Comparison of ENCODE assay signal across 8 cellular contexts in the genomic region with DNA sequence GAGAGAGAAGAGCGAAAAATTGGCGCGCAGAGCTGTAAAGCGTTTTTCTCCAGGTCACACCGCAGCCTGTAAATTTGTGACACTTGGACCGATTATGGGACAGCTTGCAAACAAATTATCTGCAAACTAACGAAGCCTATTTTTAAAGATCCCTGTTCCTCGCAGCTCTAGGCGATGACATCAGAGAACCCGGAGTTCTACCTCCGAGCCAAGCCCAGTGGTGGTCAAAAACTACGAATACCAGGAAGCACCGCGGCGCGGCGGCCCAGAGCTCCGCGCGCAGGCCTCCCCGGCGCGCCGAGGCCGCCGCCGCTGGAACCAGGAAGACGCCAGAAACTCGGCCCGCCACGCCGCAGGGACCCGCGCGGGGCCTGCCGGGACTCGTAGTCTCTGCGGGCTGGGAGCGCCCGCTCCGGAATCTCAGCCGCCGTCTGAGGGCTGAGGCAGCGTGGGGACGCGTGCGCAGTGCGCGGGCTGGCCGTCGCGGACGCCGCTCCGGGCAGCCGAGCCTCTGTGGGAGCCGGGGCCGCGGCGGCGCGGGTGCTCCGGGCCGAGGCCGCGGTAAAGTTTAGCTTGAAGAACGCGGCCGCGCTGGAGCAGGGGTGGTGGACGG. TPM values are rescaled to one million over a fixed set of nuclear protein-coding genes. Genes with fewer than 3 reads are reported as not detected.
DNase-seq lines count a peak whose midpoint lies in the region; ATAC-seq lines count a peak whose summit lies in the region.

Gene PLEKHA1 (plus strand): TSS at position 463 of the 613 bp plus-strand sequence. CDS start 18,493 bp downstream, outside the sequence.

- peak; percentile 89 for ATAC-seq in GM18867 (IDR thresholded peaks at IDR 0.05; ENCODE audit: unreplicated experiment)
- ATAC-seq in HG03108 (IDR thresholded peaks at IDR 0.05; ENCODE audit: unreplicated experiment), result peak; percentile 86

- peak; percentile 55 for DNase-seq in A172 (ENCODE audit: low spot score)
- DNase-seq in NCI-H2196 (lab: John Stamatoyannopoulos, UW; ENCODE audit: unreplicated experiment), result peak; percentile 90
- DNase-seq in activated CD4-positive, alpha-beta T cell treated with anti-CD3 and anti-CD28 coated beads for 1 hour, result peak; percentile 91
- DNase-seq in cerebellar cortex (ENCODE audit: low spot score), result peak; percentile 94
- peak; percentile 97 for DNase-seq in iris pigment epithelial cell (ENCODE audit: low read depth)
- peak; percentile 77 for DNase-seq in smooth muscle cell of the brain vasculature (ENCODE audit: low read depth, low spot score)

RNA-seq across cellular contexts. Expression of gene PLEKHA1, which starts in this region (rescaled TPM):
- total RNA-seq in A172 (2014; rRNA removed; shearing (Covaris generic)), result 5.6 and 6.9 TPM in 2 replicates

Comparison
In these comparisons a context has a peak if more than half of its experiments do, and no peak if none do; other contexts are left out.
1. Peak in every context shown above with its lines: DNase-seq and ATAC-seq.